10 cellular contexts compared by ENCODE assay signal in the genomic region with DNA sequence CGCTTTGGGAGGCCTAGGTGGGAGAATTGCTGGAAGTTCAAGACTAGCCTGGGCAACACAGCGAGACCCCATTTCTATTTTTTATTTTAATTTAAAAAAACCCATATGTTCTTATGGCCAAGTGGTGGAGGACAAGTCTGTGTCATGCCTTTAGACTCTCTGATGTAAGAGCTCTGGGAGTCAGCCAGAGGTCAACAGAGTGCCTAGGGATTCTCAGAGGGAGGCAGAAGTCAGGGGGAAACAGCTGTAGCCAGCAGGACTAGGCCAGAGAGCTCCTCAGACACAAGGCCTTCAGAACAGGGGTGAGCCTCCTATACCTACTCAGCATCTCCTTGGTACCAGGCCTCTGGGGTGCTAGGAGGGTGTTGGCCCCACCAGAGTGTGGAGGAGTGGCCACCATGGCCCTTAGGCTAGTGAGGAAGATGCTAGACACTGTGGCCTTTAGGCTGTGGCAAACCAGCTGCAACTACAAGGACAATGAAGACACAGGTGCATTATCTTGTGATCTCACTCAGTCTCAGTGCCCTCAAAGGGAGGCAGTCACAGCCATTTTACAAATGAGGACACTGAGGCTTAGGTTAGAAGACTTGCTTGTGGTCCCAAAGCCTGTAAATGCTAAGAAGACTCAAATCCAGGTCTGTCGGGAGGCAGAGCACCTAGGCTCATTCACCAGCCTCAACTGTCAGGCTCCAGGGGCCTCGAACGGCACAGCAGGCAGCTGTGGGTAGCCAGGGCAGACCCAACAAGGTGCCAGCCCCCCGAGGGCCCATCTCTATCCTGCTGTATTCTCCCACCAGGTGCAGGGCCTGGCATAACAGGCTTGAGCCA. TPM values are rescaled to one million over a fixed set of nuclear protein-coding genes. Genes with fewer than 3 reads are reported as not detected.
DNase-seq lines count a peak whose midpoint lies in the region; ATAC-seq and TF ChIP-seq lines count a peak whose summit lies in the region.
"Had no signal": no experiment of that assay in that cellular context is flagged by ENCODE, and none has a peak within 500 bp of the region (broad histone marks: within the 10 kb centered on the region; RNA-seq: fewer than 3 reads in every experiment).

No MANE protein-coding gene starts in this region.

- intact Hi-C loops in posterior cingulate gyrus (cut with DNase I) = no loop called here

- H3K27ac ChIP-seq in mucosa of rectum (ENCODE audit: low read depth in 2 of 2, low read length in 2 of 2) = peak overlapping the region; percentile 50 to 58

- peak overlapping the region; percentile 2; the same call in 1 of the 2 replicates for H3K4me3 ChIP-seq in Jurkat, Clone E6-1 (ENCODE audit: low read length)
- H3K4me3 ChIP-seq in cardiac fibroblast (replicated peaks in 1 of 2; ENCODE audit: low read depth in 2 of 2, low read length in 2 of 2) = no peak overlapping the region
- no peak overlapping the region for H3K4me3 ChIP-seq in mucosa of rectum (ENCODE audit: low read length in 2 of 2)

- H3K9me3 ChIP-seq in mucosa of rectum (ENCODE audit: control insufficient read depth in 2 of 2, low read length in 2 of 2) = no peaks in the 10 kb centered on the region

- H3K4me1 ChIP-seq in mucosa of rectum (ENCODE audit: control insufficient read depth in 2 of 2, insufficient read depth in 2 of 2, low read length in 2 of 2) = peaks cover 7 to 15% of the 10 kb centered on the region in 2 donors

- no peak for TF ChIP-seq CTCF in cardiac fibroblast (IDR thresholded peaks at IDR 0.05; ENCODE audit: low read depth, low read length)

- H3K27me3 ChIP-seq in mucosa of rectum (ENCODE audit: control insufficient read depth in 2 of 2, insufficient read depth in 2 of 2, low read length in 2 of 2) = no peaks in the 10 kb centered on the region

- H3K9ac ChIP-seq in mucosa of rectum (ENCODE audit: low read depth in 1 of 2, low read length in 2 of 2) = no peak overlapping the region

- no peaks in the 10 kb centered on the region for H3K36me3 ChIP-seq in mucosa of rectum (ENCODE audit: control insufficient read depth in 2 of 2, insufficient read depth in 2 of 2, low read length in 2 of 2)

- ATAC-seq in HG03460 (IDR thresholded peaks at IDR 0.05; ENCODE audit: unreplicated experiment) = no peak

- DNase-seq in AG08395 (ENCODE audit: low spot score) (peak; percentile 67), cardiac fibroblast (ENCODE audit: low read depth in 2 of 2) (peak; percentile 89 to 93), NCI-H2171 (lab: John Stamatoyannopoulos, UW) (no peak), activated gamma-delta T cell treated with Interleukin-2 at 50 U/mL for 16 hours (no peak), posterior cingulate gyrus (no peak)
- DNase-seq in Jurkat, Clone E6-1 (ENCODE audit: low read depth, low spot score) = peak; percentile 82
- DNase-seq: activated effector memory CD4-positive, alpha-beta T cell treated with anti-CD3 and anti-CD28 coated beads, Interleukin-2, amount 50 U/mL, for 16 hours; NCI-H82 had no signal

RNA-seq across cellular contexts. Expression of a gene that starts 5.0 kb away (rescaled TPM):
- not detected for polyA plus RNA-seq in Jurkat, Clone E6-1 (2012; ENCODE audit: insufficient read depth, insufficient read length)

RNA-seq across cellular contexts. Expression of a gene that starts 16.6 kb away (rescaled TPM):
- 1.3 TPM for polyA plus RNA-seq in Jurkat, Clone E6-1 (2012; ENCODE audit: insufficient read depth, insufficient read length)

RNA-seq across cellular contexts. Expression of a gene that starts 30.4 kb away (rescaled TPM):
- polyA plus RNA-seq in Jurkat, Clone E6-1 (2012; ENCODE audit: insufficient read depth, insufficient read length) = 56.3 TPM

RNA-seq across cellular contexts. Expression of a gene that starts 34.0 kb away (rescaled TPM):
- polyA plus RNA-seq in Jurkat, Clone E6-1 (2012; ENCODE audit: insufficient read depth, insufficient read length) = 234 TPM

RNA-seq across cellular contexts. Expression of a gene that starts 41.6 kb away (rescaled TPM):
- polyA plus RNA-seq in Jurkat, Clone E6-1 (2012; ENCODE audit: insufficient read depth, insufficient read length) = 139 TPM

Comparison
In these comparisons a context has a peak if more than half of its experiments do, and no peak if none do; other contexts are left out.
1. DNase-seq: peak in AG08395 (single experiment), Jurkat, Clone E6-1 (single experiment) and cardiac fibroblast (2 of 2); none in NCI-H2171 (single experiment), activated gamma-delta T cell treated with Interleukin-2 at 50 U/mL for 16 hours (single experiment) and posterior cingulate gyrus (0 of 10).